25 cellular contexts compared by ENCODE assay signal in the genomic region with DNA sequence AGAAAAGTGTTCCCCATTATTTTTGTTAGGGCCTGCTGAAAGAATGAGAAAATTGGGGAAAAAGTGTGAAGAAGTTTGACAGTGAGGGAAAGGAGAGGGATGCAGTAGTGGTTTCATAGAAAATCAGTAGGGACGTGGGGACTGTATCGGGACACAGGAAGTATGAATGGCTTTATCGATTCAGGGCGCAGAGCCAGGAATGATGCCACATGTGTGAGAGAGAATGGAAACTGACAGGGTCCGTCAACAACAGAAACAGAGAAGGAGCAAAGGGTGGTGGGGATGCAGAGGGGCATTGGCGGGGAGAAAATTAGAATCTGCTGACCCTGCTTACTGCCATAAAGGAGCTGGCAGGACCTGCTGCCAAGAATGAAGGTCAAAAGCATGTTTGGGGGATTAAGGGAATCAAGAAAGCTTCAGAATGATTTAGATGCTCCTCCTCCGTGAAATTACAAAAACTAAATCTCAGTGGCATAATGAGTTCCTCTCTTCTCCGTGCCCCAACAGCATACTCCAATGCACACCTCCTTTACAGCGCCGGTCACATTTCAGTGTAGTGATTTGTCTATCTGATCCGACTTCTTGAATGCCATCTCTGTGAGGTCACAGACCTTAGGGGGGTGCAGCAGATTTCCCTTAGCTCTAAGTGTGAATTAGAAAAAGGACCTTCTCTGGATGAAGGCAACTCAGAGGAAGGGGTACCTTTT.
DNase-seq lines count a peak whose midpoint lies in the region; ATAC-seq, FAIRE-seq and TF ChIP-seq lines count a peak whose summit lies in the region.
"Had no signal": no experiment of that assay in that cellular context is flagged by ENCODE, and none has a peak within 500 bp of the region (broad histone marks: within the 10 kb centered on the region; RNA-seq: fewer than 3 reads in every experiment).

No MANE protein-coding gene starts in this region.

- H3K4me1 ChIP-seq in right atrium auricular region: peaks cover 0 to 6% of the 10 kb centered on the region in 2 donors
- H3K4me1 ChIP-seq: Caco-2, gastroesophageal sphincter, spleen, transverse colon had no signal

- intact Hi-C loops in Right ventricle myocardium inferior (cut with DNase I): loop anchor here (5.0 kb wide), 1 partner anchor 358 kb away; no protein-coding TSS in a partner anchor

- no peak for FAIRE-seq in urothelium cell line (lab: Jason Lieb, UNC)
- FAIRE-seq: endometrium had no signal

- no peak for TF ChIP-seq CTCF in right atrium auricular region (IDR thresholded peaks at IDR 0.05)

- no peaks in the 10 kb centered on the region for H3K36me3 ChIP-seq in right atrium auricular region
- H3K36me3 ChIP-seq: gastroesophageal sphincter, left ventricle myocardium inferior, spleen, transverse colon had no signal

- H3K27me3 ChIP-seq in right atrium auricular region: no peaks in the 10 kb centered on the region
- H3K27me3 ChIP-seq: gastroesophageal sphincter, transverse colon had no signal

- H3K9me3 ChIP-seq in right atrium auricular region: no peaks in the 10 kb centered on the region
- H3K9me3 ChIP-seq: Caco-2, gastroesophageal sphincter, left ventricle myocardium inferior, spleen, transverse colon had no signal

- no peak overlapping the region for H3K27ac ChIP-seq in right atrium auricular region
- H3K27ac ChIP-seq: gastroesophageal sphincter, left ventricle myocardium inferior, spleen, transverse colon had no signal

- peak; percentile 3 for ATAC-seq in Right ventricle myocardium inferior
- ATAC-seq: activated CD8-positive, alpha-beta T cell treated with anti-CD3 and anti-CD28 coated beads for 36 hours; HCT116; natural killer cell had no signal

- no peak for DNase-seq in Right ventricle myocardium inferior (ENCODE audit: missing footprints)
- DNase-seq in right atrium auricular region (ENCODE audit: low spot score): no peak
- peak; percentile 67 for DNase-seq in NCI-H1092 (lab: John Stamatoyannopoulos, UW)
- DNase-seq in kidney tubule cell (ENCODE audit: low spot score): peak; percentile 21
- DNase-seq in urothelium cell line (ENCODE audit: low spot score): peak; percentile 37
- no peak for DNase-seq in NCI-H128 (lab: John Stamatoyannopoulos, UW; ENCODE audit: unreplicated experiment)
- DNase-seq in OCI-M1 (lab: John Stamatoyannopoulos, UW): no peak
- DNase-seq in inferior parietal cortex (ENCODE audit: extremely low spot score): no peak
- DNase-seq: activated CD8-positive, alpha-beta T cell treated with anti-CD3 and anti-CD28 coated beads for 36 hours; activated naive CD8-positive, alpha-beta T cell treated with anti-CD3 and anti-CD28 coated beads for 36 hours; Caco-2; cerebellar nuclear complex; DND-41; hypothalamus; immature natural killer cell; left ventricle myocardium inferior; natural killer cell; NCI-H1694 treated with DMSO at 0.1 percent for 48 hours; NCI-H2227 treated with DMSO at 0.1 percent for 48 hours; NCI-H774; spleen; transverse colon had no signal

- H3K4me3 ChIP-seq in right atrium auricular region: no peak overlapping the region
- H3K4me3 ChIP-seq: gastroesophageal sphincter, left ventricle myocardium inferior, spleen, transverse colon had no signal

Comparison
In these comparisons a context has a peak if more than half of its experiments do, and no peak if none do; other contexts are left out.
1. DNase-seq: peak in NCI-H1092 (single experiment), kidney tubule cell (single experiment) and urothelium cell line (single experiment); none in Right ventricle myocardium inferior (single experiment), right atrium auricular region (single experiment), NCI-H128 (single experiment), OCI-M1 (single experiment) and inferior parietal cortex (single experiment).